ENCODE assay signal across 23 cellular contexts in the genomic region with DNA sequence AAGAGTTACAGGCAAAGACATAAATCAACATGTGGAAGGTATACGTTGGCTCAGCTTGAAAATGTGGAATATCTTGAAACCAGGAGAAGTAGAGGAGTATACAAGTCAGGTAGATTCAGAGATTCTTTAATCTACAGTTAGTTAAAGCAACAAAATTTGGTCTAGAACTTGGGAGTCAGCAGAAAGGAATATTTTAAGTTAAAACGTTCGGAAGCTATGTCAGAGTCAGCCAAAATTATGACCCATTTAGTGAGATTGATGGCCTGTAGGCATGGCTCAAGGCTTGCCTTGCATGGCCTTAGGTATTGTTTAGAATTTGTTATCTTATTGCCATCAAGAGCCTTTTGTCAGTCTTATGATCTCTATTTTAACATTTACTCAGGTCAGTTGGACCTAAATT.
DNase-seq lines count a peak whose midpoint lies in the region; ATAC-seq and TF ChIP-seq lines count a peak whose summit lies in the region.
"Had no signal": no experiment of that assay in that cellular context is flagged by ENCODE, and none has a peak within 500 bp of the region (broad histone marks: within the 10 kb centered on the region; RNA-seq: fewer than 3 reads in every experiment).

No MANE protein-coding gene starts in this region.

- H3K27ac Mint-ChIP-seq in CD4-positive, CD25-positive, alpha-beta regulatory T cell: peak overlapping the region in 2 of 3 donors; percentile 3 to 65
- H3K27ac Mint-ChIP-seq in H9 (no peak overlapping the region; a peak in 1 of 7 replicates), nephron (peak overlapping the region; percentile 30 to 89 (median 35))

- no peaks in the 10 kb centered on the region for H3K79me2 ChIP-seq in H9 (ENCODE audit: insufficient read depth, low read length)

- no peak overlapping the region for H2AK5ac ChIP-seq in H9 (ENCODE audit: insufficient read length, low read length)

- no peaks in the 10 kb centered on the region for H4K20me1 ChIP-seq in H9 (ENCODE audit: control insufficient read depth, insufficient read depth, insufficient read length)

- peaks cover 0 to 4% (median 1%) of the 10 kb centered on the region in 4 donors for H3K4me1 Mint-ChIP-seq in CD4-positive, CD25-positive, alpha-beta regulatory T cell
- H3K4me1 Mint-ChIP-seq in H9 (peaks cover 68 to 77% of the 10 kb centered on the region in 2 experiments), nephron (peaks cover 22% of the 10 kb centered on the region)
- H3K4me1 Mint-ChIP-seq: CD4-positive, alpha-beta memory T cell had no signal

- no peaks in the 10 kb centered on the region for H3K79me1 ChIP-seq in H9 (ENCODE audit: insufficient read depth, low read depth, low read length, poor library complexity, severe bottlenecking)

- peaks cover 65% of the 10 kb centered on the region for H3K36me3 Mint-ChIP-seq in CD4-positive, CD25-positive, alpha-beta regulatory T cell
- H3K36me3 Mint-ChIP-seq in H9 (ENCODE audit: insufficient read depth in 1 of 3, low read depth in 3 of 3): peaks cover 41 to 44% (median 42%) of the 10 kb centered on the region in 3 experiments
- H3K36me3 Mint-ChIP-seq in nephron (ENCODE audit: low read depth): peaks cover 86% of the 10 kb centered on the region

- no peak overlapping the region for H3T11ph ChIP-seq in H9 (ENCODE audit: low read length)

- DNase-seq in CD4-positive, CD25-positive, alpha-beta regulatory T cell: no peak
- DNase-seq in H9: no peak
- DNase-seq in ascending aorta (ENCODE audit: low spot score in 2 of 2): no peak
- no peak for DNase-seq in dorsolateral prefrontal cortex
- no peak for DNase-seq in DMS 273 (lab: John Stamatoyannopoulos, UW; ENCODE audit: unreplicated experiment)
- DNase-seq in NCI-H187 treated with DMSO at 0.1 percent for 48 hours (lab: John Stamatoyannopoulos, UW): no peak
- DNase-seq: ACHN; BE2C; C1 segment of cervical spinal cord; Calu3; CD4-positive, alpha-beta memory T cell; DMS 273 treated with DMSO at 0.1 percent for 48 hours; DMS53; DND-41; EL; GOT3; H7; IMR-90; Kasumi-1; KG1 had no signal

- no peak overlapping the region for H3K9ac ChIP-seq in H9 (ENCODE audit: extremely low read depth, insufficient read length, low read length)

- no peak overlapping the region for H4K91ac ChIP-seq in H9 (ENCODE audit: insufficient read length, low read depth, low read length)

- intact Hi-C loops in ascending aorta (cut with DNase I) (loop anchor here (10.0 kb wide), 1 partner anchor 241 kb away; no protein-coding TSS in a partner anchor), dorsolateral prefrontal cortex (cut with DNase I) (no loop called here)

- H3K56ac ChIP-seq in H9 (ENCODE audit: insufficient read length, low read depth, low read length): no peak overlapping the region

- no peaks in the 10 kb centered on the region for H3K27me3 ChIP-seq in CD4-positive, CD25-positive, alpha-beta regulatory T cell (ENCODE audit: control insufficient read depth, insufficient read depth, low read length)
- peaks cover 41% of the 10 kb centered on the region for H3K27me3 ChIP-seq in H9 (ENCODE audit: insufficient read depth, low read length)
- H3K27me3 ChIP-seq in ascending aorta: no peaks in the 10 kb centered on the region
- no peaks in the 10 kb centered on the region for H3K27me3 ChIP-seq in dorsolateral prefrontal cortex
- H3K27me3 ChIP-seq: BE2C had no signal

- no peak overlapping the region for H4K8ac ChIP-seq in H9 (replicated peaks; ENCODE audit: insufficient read length, low read depth, low read length)

- no CpG with 5 or more reads among the region's 3 CpGs for WGBS in H9 (ENCODE audit: extremely low coverage, insufficient read length, low lambda C conversion rate)

- no peak overlapping the region for H2BK20ac ChIP-seq in H9 (ENCODE audit: low read depth, low read length, poor library complexity, severe bottlenecking)

- H3K9me3 ChIP-seq in CD4-positive, CD25-positive, alpha-beta regulatory T cell (ENCODE audit: control insufficient read depth in 2 of 2, low read length in 2 of 2): no peaks in the 10 kb centered on the region
- H3K9me3 ChIP-seq in H9 (ENCODE audit: control insufficient read depth, low read depth, low read length) (no peaks in the 10 kb centered on the region), ascending aorta (no peaks in the 10 kb centered on the region)
- H3K9me3 ChIP-seq: BE2C had no signal

- H2BK120ac ChIP-seq in H9 (ENCODE audit: low read depth, low read length, poor library complexity, severe bottlenecking): no peak overlapping the region

- no peak overlapping the region for H3K4me2 ChIP-seq in H9 (ENCODE audit: insufficient read depth, insufficient read length, low read length)

- H3K4me3 ChIP-seq in CD4-positive, CD25-positive, alpha-beta regulatory T cell (ENCODE audit: low read depth, low read length): no peak overlapping the region
- H3K4me3 ChIP-seq in ascending aorta (no peak overlapping the region), dorsolateral prefrontal cortex (no peak overlapping the region)
- H3K4me3 ChIP-seq: GM12878 had no signal

- H3K36me3 ChIP-seq in CD4-positive, CD25-positive, alpha-beta regulatory T cell (ENCODE audit: control insufficient read depth, insufficient read depth, low read length): peaks cover 39% of the 10 kb centered on the region
- peaks cover 0 to 11% of the 10 kb centered on the region in 2 donors for H3K36me3 ChIP-seq in ascending aorta

- H3K4me3 Mint-ChIP-seq in CD4-positive, CD25-positive, alpha-beta regulatory T cell: no peak overlapping the region
- H3K4me3 Mint-ChIP-seq in H9 (no peak overlapping the region), nephron (no peak overlapping the region)
- H3K4me3 Mint-ChIP-seq: CD4-positive, alpha-beta memory T cell had no signal

- no peak overlapping the region for H3K14ac ChIP-seq in H9 (ENCODE audit: insufficient read depth, low read length)

- peak overlapping the region; percentile 92 for H2BK12ac ChIP-seq in H9 (ENCODE audit: insufficient read length, low read depth, low read length)

- no peak overlapping the region; the same call in 1 of the 2 replicates for H3K4ac ChIP-seq in H9 (ENCODE audit: low read depth, low read length)

- no peaks in the 10 kb centered on the region for H3K27me3 Mint-ChIP-seq in CD4-positive, CD25-positive, alpha-beta regulatory T cell
- H3K27me3 Mint-ChIP-seq in H9 (ENCODE audit: low read depth) (peaks cover 57% of the 10 kb centered on the region), nephron (ENCODE audit: low read depth) (no peaks in the 10 kb centered on the region)
- H3K27me3 Mint-ChIP-seq: CD4-positive, alpha-beta memory T cell had no signal

- H4K5ac ChIP-seq in H9 (ENCODE audit: insufficient read length, low read depth, low read length): no peak overlapping the region

- H3K18ac ChIP-seq in H9 (ENCODE audit: insufficient read length, low read depth, low read length): peak overlapping the region; percentile 62

- no peaks in the 10 kb centered on the region for H3K4me1 ChIP-seq in CD4-positive, CD25-positive, alpha-beta regulatory T cell (ENCODE audit: control insufficient read depth, insufficient read depth, low read length, poor library complexity, severe bottlenecking)
- H3K4me1 ChIP-seq in H9 (ENCODE audit: insufficient read depth, low read length): peaks cover 12% of the 10 kb centered on the region; the same call in 1 of the 2 replicates
- no peaks in the 10 kb centered on the region for H3K4me1 ChIP-seq in ascending aorta
- H3K4me1 ChIP-seq: BE2C had no signal

- ATAC-seq in CD4-positive, CD25-positive, alpha-beta regulatory T cell (ENCODE audit: low read depth in 2 of 2): no peak
- ATAC-seq in HG02970 (IDR thresholded peaks at IDR 0.05; ENCODE audit: low FRiP score, unreplicated experiment): no peak
- ATAC-seq: GM12878 had no signal

- no peaks in the 10 kb centered on the region for H3K9me3 Mint-ChIP-seq in CD4-positive, CD25-positive, alpha-beta regulatory T cell
- peaks cover 11 to 15% of the 10 kb centered on the region in 2 experiments for H3K9me3 Mint-ChIP-seq in H9
- H3K9me3 Mint-ChIP-seq in nephron: peaks cover 6% of the 10 kb centered on the region
- H3K9me3 Mint-ChIP-seq: CD4-positive, alpha-beta memory T cell had no signal

- H2BK5ac ChIP-seq in H9 (ENCODE audit: insufficient read length, low read length): no peak overlapping the region

- TF ChIP-seq CTCF in H9 (conservative IDR thresholded peaks at IDR 0.05): no peak
- no peak for TF ChIP-seq CTCF in ascending aorta (IDR thresholded peaks at IDR 0.05)
- TF ChIP-seq CTCF in nephron (IDR thresholded peaks at IDR 0.05; ENCODE audit: unreplicated experiment in 3 of 3): no peak
- no peak for TF ChIP-seq CTCF in dorsolateral prefrontal cortex (IDR thresholded peaks at IDR 0.05 in 54 of 56, conservative IDR thresholded peaks at IDR 0.05 in 2 of 56; ENCODE audit: low read depth in 1 of 56, partially characterized antibody in 56 of 56)

- H2BK15ac ChIP-seq in H9 (ENCODE audit: low read depth, low read length): no peak overlapping the region

- H3K23ac ChIP-seq in H9 (ENCODE audit: insufficient read length, low read depth, low read length): no peak overlapping the region

- no peaks in the 10 kb centered on the region for H3K23me2 ChIP-seq in H9 (ENCODE audit: insufficient read length, low read depth, low read length, poor library complexity, severe bottlenecking)

- no peak overlapping the region for H3K27ac ChIP-seq in CD4-positive, CD25-positive, alpha-beta regulatory T cell (ENCODE audit: insufficient read depth, low read length, poor library complexity, severe bottlenecking)
- H3K27ac ChIP-seq in H9 (ENCODE audit: insufficient read length, low read depth, low read length) (no peak overlapping the region), ascending aorta (peak overlapping the region; percentile 11 to 17), dorsolateral prefrontal cortex (peak overlapping the region in 17 of 59 donors; percentile 1 to 61 (median 17))

- H2AFZ ChIP-seq in H9 (ENCODE audit: low read length): no peak overlapping the region

Comparison
In these comparisons a context has a peak if more than half of its experiments do, and no peak if none do; other contexts are left out.
1. H3K27ac ChIP-seq: peak in ascending aorta (2 of 2); none in CD4-positive, CD25-positive, alpha-beta regulatory T cell (single experiment) and H9 (single experiment).
2. H3K27ac Mint-ChIP-seq: peak in CD4-positive, CD25-positive, alpha-beta regulatory T cell (2 of 3) and nephron (3 of 3); none in H9 (0 of 3).